In the genomic region with DNA sequence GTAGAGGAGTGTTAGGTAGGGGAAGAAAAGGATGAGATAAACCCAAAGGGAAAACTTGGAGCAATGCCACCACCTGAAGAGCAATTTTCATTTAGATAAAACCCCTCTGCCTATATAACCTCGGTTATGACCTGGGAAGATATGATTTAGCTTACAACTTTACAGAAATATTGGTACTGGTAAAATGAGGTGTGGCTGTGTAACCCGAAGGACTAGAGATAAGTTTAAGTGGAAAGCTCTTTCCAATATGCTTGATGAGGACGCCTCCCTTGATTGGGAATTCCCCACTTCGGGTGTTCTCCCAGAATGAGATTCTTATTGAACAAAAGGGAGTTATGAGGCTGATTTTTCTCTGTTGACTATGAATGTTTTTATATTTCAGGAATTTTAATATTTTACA, we compare ENCODE assay signal across 7 cellular contexts.
"Had no signal": no experiment of that assay in that cellular context is flagged by ENCODE, and none has a peak within 500 bp of the region (broad histone marks: within the 10 kb centered on the region; RNA-seq: fewer than 3 reads in every experiment).

No MANE protein-coding gene starts in this region.

- FAIRE-seq: HepG2 had no signal

- H3K9ac ChIP-seq: GM23248 had no signal

- H3K4me1 ChIP-seq: HAP-1 had no signal

- DNase-seq: GM23248, GOT3, H7, HFFc6 had no signal

- H3K4me3 ChIP-seq: GM23248, HAP-1 had no signal

- H3K27ac ChIP-seq: GM23248, HL-60 had no signal

- H3K36me3 ChIP-seq: HAP-1 had no signal

- H3K9me3 ChIP-seq: HAP-1 had no signal
